ENCODE assay signal across 8 cellular contexts in genomic region chr10:11515596-11516418, GRCh38.
DNase-seq lines count a peak whose midpoint lies in the region; ATAC-seq and TF ChIP-seq lines count a peak whose summit lies in the region.

No MANE protein-coding gene starts in this region.

- H3K4me3 ChIP-seq in DOHH2 (ENCODE audit: low read length) (peak overlapping the region; percentile 45), Panc1 (ENCODE audit: low read depth in 2 of 2, low read length in 2 of 2) (no peak overlapping the region), ascending aorta (no peak overlapping the region)

- in situ Hi-C loops in Panc1 (cut with HindIII; ENCODE audit: low pct_unique_long_range_greater_than_20kb, low sequenced_read_pairs) = no loop called here

- H3K9me3 ChIP-seq in DOHH2 (ENCODE audit: control insufficient read depth, insufficient read depth, low read length) (no peaks in the 10 kb centered on the region), Panc1 (ENCODE audit: control insufficient read depth, insufficient read depth, low read depth, low read length) (no peaks in the 10 kb centered on the region), ascending aorta (no peaks in the 10 kb centered on the region)

- peak overlapping the region; percentile 70 for H3K4me2 ChIP-seq in DOHH2 (ENCODE audit: low read length)

- peak; percentile 48 for ATAC-seq in GM19452 (IDR thresholded peaks at IDR 0.05; ENCODE audit: unreplicated experiment)
- ATAC-seq in HG03565 (IDR thresholded peaks at IDR 0.05; ENCODE audit: unreplicated experiment) = peak; percentile 57
- peak; percentile 79; the same call in 1 of the 2 replicates for ATAC-seq in Panc1

- intact Hi-C loops in Panc1 (cut with micrococcal nuclease; ENCODE audit: unreplicated experiment) = loop anchor here (1.0 kb wide), 2 partner anchors 209 to 242 kb away; no protein-coding TSS in a partner anchor
- intact Hi-C loops in ascending aorta (cut with DNase I) = loop anchor here (1.0 to 5.0 kb wide), 2 partner anchors 211 to 242 kb away; no protein-coding TSS in a partner anchor

- H3F3A ChIP-seq in DOHH2 (ENCODE audit: control insufficient read depth, insufficient read depth) = peaks cover 31% of the 10 kb centered on the region

- peak; percentile 43 for DNase-seq in Panc1 (ENCODE audit: low read depth, low spot score)
- DNase-seq in ascending aorta (ENCODE audit: low spot score in 2 of 2) = no peak
- DNase-seq in hippocampal formation (lab: John Stamatoyannopoulos, UW) = peak; percentile 14 to 82
- DNase-seq in stimulated activated CD4-positive, alpha-beta T cell treated with anti-CD3 and anti-CD28 coated beads, Interleukin-1b, Interleukin-23, amount 100 ng/mL, for 4 hours (ENCODE audit: low read depth in 2 of 2) = peak; percentile 14 to 26
- no peak for DNase-seq in GM19240 (ENCODE audit: insufficient read length, low spot score)

- TF ChIP-seq CTCF in DOHH2 (IDR thresholded peaks at IDR 0.05; ENCODE audit: low read depth, low read length, poor library complexity, severe bottlenecking) (peak; percentile 93), Panc1 (IDR thresholded peaks at IDR 0.05) (peak; percentile 69), ascending aorta (IDR thresholded peaks at IDR 0.05) (peak; percentile 64 to 79 (median 73))

- H3K79me2 ChIP-seq in DOHH2 (ENCODE audit: control insufficient read depth, low read length) = peaks cover 64% of the 10 kb centered on the region

- POLR2A ChIA-PET in Panc1 (lab: Charles Lee) = no interaction called here

- no peaks in the 10 kb centered on the region; the same call in 1 of the 2 replicates for H4K20me1 ChIP-seq in DOHH2 (ENCODE audit: control insufficient read depth, insufficient read depth, low read depth, low read length)

- BruUV-seq in Panc1 (replicated peaks; lab: Mats Ljungman, UMichigan) = no TSS peak

- no peaks in the 10 kb centered on the region for H3K27me3 ChIP-seq in DOHH2 (ENCODE audit: control insufficient read depth, low read length)
- H3K27me3 ChIP-seq in Panc1 (ENCODE audit: control insufficient read depth, insufficient read depth, low read length) = no peaks in the 10 kb centered on the region
- H3K27me3 ChIP-seq in ascending aorta = no peaks in the 10 kb centered on the region

- CTCF ChIA-PET in Panc1 (lab: Charles Lee) = interaction anchor here (0.5 to 0.9 kb wide), 4 partner anchors 17 to 242 kb away, joined by 3 to 6 read pairs (median 4); no protein-coding TSS in a partner anchor

- peaks cover 35% of the 10 kb centered on the region for H3K4me1 ChIP-seq in DOHH2 (ENCODE audit: control insufficient read depth, low read length)
- no peaks in the 10 kb centered on the region for H3K4me1 ChIP-seq in Panc1 (ENCODE audit: control insufficient read depth, insufficient read depth, low read length)
- no peaks in the 10 kb centered on the region for H3K4me1 ChIP-seq in ascending aorta

- H3K36me3 ChIP-seq in DOHH2 (ENCODE audit: control insufficient read depth, low read length) (peaks cover 53% of the 10 kb centered on the region), Panc1 (ENCODE audit: control insufficient read depth, insufficient read depth, low read length) (no peaks in the 10 kb centered on the region; the same call in 1 of the 2 replicates), ascending aorta (no peaks in the 10 kb centered on the region)

- H3K9me2 ChIP-seq in DOHH2 (replicated peaks; ENCODE audit: control insufficient read depth, low read length) = no peaks in the 10 kb centered on the region

- peak overlapping the region; percentile 66 for H3K27ac ChIP-seq in DOHH2 (ENCODE audit: low read depth, low read length)
- no peak overlapping the region for H3K27ac ChIP-seq in Panc1 (ENCODE audit: low read length)
- H3K27ac ChIP-seq in ascending aorta = no peak overlapping the region

Comparison
In these comparisons a context has a peak if more than half of its experiments do, and no peak if none do; other contexts are left out.
1. DNase-seq: peak in Panc1 (single experiment), hippocampal formation (2 of 2) and stimulated activated CD4-positive, alpha-beta T cell treated with anti-CD3 and anti-CD28 coated beads, Interleukin-1b, Interleukin-23, amount 100 ng/mL, for 4 hours (2 of 2); none in ascending aorta (0 of 2) and GM19240 (single experiment).
2. Peak in every context shown above with its lines, with median percentiles within 50 percentile points of each other: CTCF ChIP-seq and ATAC-seq.